In genomic region chr15:56040081-56041035, GRCh38 we compare ENCODE assay signal across 8 cellular contexts. TPM values are rescaled to one million over a fixed set of nuclear protein-coding genes. Genes with fewer than 3 reads are reported as not detected.
DNase-seq lines count a peak whose midpoint lies in the region; ATAC-seq and TF ChIP-seq lines count a peak whose summit lies in the region.

No MANE protein-coding gene starts in this region.

- peak in 1 of 2 donors; percentile 30 for TF ChIP-seq RAD21 in liver (IDR thresholded peaks at IDR 0.05)

- WGBS in liver, result 59% methylated on average over 8 of the region's 8 CpGs

- CTCF ChIA-PET in MCF 10A (lab: Yijun Ruan, JAX), result interaction anchor here (0.6 to 3.1 kb wide), 14 partner anchors 13 to 387 kb away, joined by 3 to 29 read pairs (median 4); no protein-coding TSS in a partner anchor

- no peaks in the 10 kb centered on the region for H3K9me3 Mint-ChIP-seq in MCF 10A (ENCODE audit: unreplicated experiment)

- peak overlapping the region; percentile 86 for H3K27ac Mint-ChIP-seq in MCF 10A (ENCODE audit: low read depth, unreplicated experiment)

- intact Hi-C loops in MCF 10A (cut with micrococcal nuclease) (loop anchor here (1.0 kb wide), 1 partner anchor 47 kb away; the partner anchor contains the start of gene NEDD4), uterus (cut with DNase I; ENCODE audit: low total_unique reads) (no loop called here)

- peak overlapping the region; percentile 42 for H3K4me3 Mint-ChIP-seq in MCF 10A (ENCODE audit: unreplicated experiment)

- H3K4me3 ChIP-seq in liver (ENCODE audit: low read depth in 1 of 3, low read length in 3 of 3), result no peak overlapping the region
- no peak overlapping the region for H3K4me3 ChIP-seq in uterus

- H3K27me3 ChIP-seq in liver (ENCODE audit: control insufficient read depth in 4 of 4, insufficient read depth in 4 of 4, low read length in 3 of 4), result no peaks in the 10 kb centered on the region
- no peaks in the 10 kb centered on the region for H3K27me3 ChIP-seq in uterus

- no peak for TF ChIP-seq POLR2A in uterus (IDR thresholded peaks at IDR 0.05)

- H3K4me1 Mint-ChIP-seq in MCF 10A (ENCODE audit: insufficient read depth, unreplicated experiment), result peaks cover 34% of the 10 kb centered on the region

- no peaks in the 10 kb centered on the region for H3K36me3 Mint-ChIP-seq in MCF 10A (ENCODE audit: insufficient read depth, unreplicated experiment)

- POLR2A ChIA-PET in MCF 10A (lab: Yijun Ruan, JAX), result interaction anchor here (0.5 to 7.8 kb wide), 16 partner anchors 11 to 1134 kb away, joined by 3 to 213 read pairs (median 4); partner anchors contain the start of gene NEDD4

- H3K9ac ChIP-seq in liver (ENCODE audit: low read depth in 1 of 2, low read length in 2 of 2), result peak overlapping the region in 1 of 2 donors; percentile 18

- TSS peak; percentile 87 for BruUV-seq in MCF 10A (replicated peaks; lab: Mats Ljungman, UMichigan)

- H3K36me3 ChIP-seq in liver (ENCODE audit: control insufficient read depth in 4 of 4, insufficient read depth in 3 of 4, low read depth in 1 of 4, low read length in 3 of 4), result no peaks in the 10 kb centered on the region
- H3K36me3 ChIP-seq in uterus, result no peaks in the 10 kb centered on the region

- H3K9me3 ChIP-seq in liver (ENCODE audit: control insufficient read depth in 4 of 4, low read length in 3 of 4), result no peaks in the 10 kb centered on the region
- H3K9me3 ChIP-seq in uterus, result no peaks in the 10 kb centered on the region

- peak overlapping the region; percentile 64 to 70 for H3K27ac ChIP-seq in liver (ENCODE audit: low read depth in 1 of 2, low read length in 2 of 2)
- H3K27ac ChIP-seq in uterus, result peak overlapping the region; percentile 48 to 70

- no peak for TF ChIP-seq CTCF in MCF 10A (IDR thresholded peaks at IDR 0.05; ENCODE audit: unreplicated experiment)
- TF ChIP-seq CTCF in liver (IDR thresholded peaks at IDR 0.05; ENCODE audit: low read depth, low read length, missing input control), result no peak
- TF ChIP-seq CTCF in uterus (IDR thresholded peaks at IDR 0.05), result peak in 1 of 4 experiments; percentile 4

- DNase-seq in GM04504 (ENCODE audit: low read depth), result peak; percentile 88
- peak; percentile 4 for DNase-seq in NCI-H146 treated with DMSO at 0.1 percent for 48 hours (lab: John Stamatoyannopoulos, UW; ENCODE audit: unreplicated experiment)
- peak; percentile 96 for DNase-seq in MCF 10A (ENCODE audit: unreplicated experiment)
- peak; percentile 65 to 85 for DNase-seq in uterus
- DNase-seq in SKM-1 treated with dmso at 0.1 percent for 144 hours (lab: John Stamatoyannopoulos, UW; ENCODE audit: unreplicated experiment), result no peak
- no peak for DNase-seq in NCI-H1092 (lab: John Stamatoyannopoulos, UW)

- no peaks in the 10 kb centered on the region for H3K27me3 Mint-ChIP-seq in MCF 10A (ENCODE audit: insufficient read depth, unreplicated experiment)

- ATAC-seq in GM21723 (IDR thresholded peaks at IDR 0.05; ENCODE audit: unreplicated experiment), result no peak

- H3K4me1 ChIP-seq in liver (ENCODE audit: control insufficient read depth in 4 of 4, insufficient read depth in 4 of 4, low read length in 3 of 4), result peaks cover 0 to 10% (median under 1%) of the 10 kb centered on the region in 4 donors
- peaks cover 0 to 6% of the 10 kb centered on the region in 2 donors for H3K4me1 ChIP-seq in uterus

TF ChIP-seq in liver, 16 proteins besides CTCF, POLR2A, EP300 and RAD21:
- TF ChIP-seq ZBTB33 (IDR thresholded peaks at IDR 0.05), result peak; percentile 22
- peak; percentile 35 for TF ChIP-seq YY1 (IDR thresholded peaks at IDR 0.05)
- no peak for TF ChIP-seq HNF4G (IDR thresholded peaks at IDR 0.05)
- no peak for TF ChIP-seq GABPA (IDR thresholded peaks at IDR 0.05 in 1 of 2, conservative IDR thresholded peaks at IDR 0.05 in 1 of 2)
- TF ChIP-seq ATF3 (IDR thresholded peaks at IDR 0.05), result peak; percentile 81
- peak; percentile 30 for TF ChIP-seq REST (IDR thresholded peaks at IDR 0.05)
- TF ChIP-seq JUND (IDR thresholded peaks at IDR 0.05), result peak; percentile 85
- peak; percentile 58 for TF ChIP-seq MAX (IDR thresholded peaks at IDR 0.05)
- peak in 1 of 2 donors; percentile 45 for TF ChIP-seq EGR1 (IDR thresholded peaks at IDR 0.05; ENCODE audit: low read depth in 2 of 2)
- no peak for TF ChIP-seq NR2F2 (IDR thresholded peaks at IDR 0.05)
- TF ChIP-seq SP1 (IDR thresholded peaks at IDR 0.05), result peak; percentile 42
- TF ChIP-seq RXRA (IDR thresholded peaks at IDR 0.05), result peak in 1 of 2 donors; percentile 80
- peak; percentile 47 to 88 for TF ChIP-seq HNF4A (conservative IDR thresholded peaks at IDR 0.05)

RNA-seq across cellular contexts. Expression of gene NEDD4, which starts 46.9 kb away (rescaled TPM):
- 57.7 and 60.3 TPM in 2 replicates for total RNA-seq in MCF 10A (2022)
- 10 to 100 TPM; 15.5 to 17.5 TPM for total RNA-seq in liver
- 1 to 10 TPM; 9.1 to 9.3 TPM for polyA plus RNA-seq in liver
- 10 to 100 TPM; 13.3 to 44.0 (median 35.6) TPM for total RNA-seq in uterus

Comparison
In these comparisons a context has a peak if more than half of its experiments do, and no peak if none do; other contexts are left out.
1. DNase-seq: peak in GM04504 (single experiment), NCI-H146 treated with DMSO at 0.1 percent for 48 hours (single experiment), MCF 10A (single experiment) and uterus (2 of 2); none in SKM-1 treated with dmso at 0.1 percent for 144 hours (single experiment) and NCI-H1092 (single experiment).